28 cellular contexts compared by ENCODE assay signal in the genomic region with DNA sequence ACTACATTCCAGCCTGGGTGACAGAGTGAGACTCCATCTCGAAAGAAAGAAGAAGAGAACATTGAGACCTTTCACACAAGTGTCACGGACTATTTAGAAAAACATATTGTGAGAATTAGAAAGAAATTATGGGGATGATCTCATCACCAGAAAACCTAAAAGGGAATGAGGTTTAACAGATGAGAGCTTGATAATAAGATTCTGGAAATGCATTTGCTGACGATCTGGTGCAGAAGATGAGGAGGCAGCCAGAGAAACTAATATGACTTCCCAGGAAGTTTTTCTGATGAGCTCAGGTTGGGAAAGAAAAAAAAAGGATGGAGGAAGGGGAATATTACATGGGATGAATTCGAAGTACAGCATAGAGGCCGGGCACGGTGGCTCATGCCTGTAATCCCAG. TPM values are rescaled to one million over a fixed set of nuclear protein-coding genes. Genes with fewer than 3 reads are reported as not detected.
"Had no signal": no experiment of that assay in that cellular context is flagged by ENCODE, and none has a peak within 500 bp of the region (broad histone marks: within the 10 kb centered on the region; RNA-seq: fewer than 3 reads in every experiment).

No MANE protein-coding gene starts in this region.

- H3K4me3 Mint-ChIP-seq: activated CD8-positive, alpha-beta T cell treated with anti-CD3 and anti-CD28 coated beads for 36 hours; activated naive CD4-positive, alpha-beta T cell treated with anti-CD3 and anti-CD28 coated beads, Interleukin-2, amount 10 ng/mL, durations not matched to agents 7 days and 5 days; activated naive CD8-positive, alpha-beta T cell treated with anti-CD3 and anti-CD28 coated beads for 36 hours; activated T-cell treated with anti-CD3 and anti-CD28 coated beads, Interleukin-2, amount 50 U/mL, for 72 hours had no signal

- H3K9me3 ChIP-seq: Peyer's patch had no signal

- H3K27me3 ChIP-seq: Peyer's patch had no signal

- H3K27ac Mint-ChIP-seq: activated CD8-positive, alpha-beta T cell treated with anti-CD3 and anti-CD28 coated beads for 36 hours; activated naive CD4-positive, alpha-beta T cell treated with anti-CD3 and anti-CD28 coated beads, Interleukin-2, amount 10 ng/mL, durations not matched to agents 7 days and 5 days; activated naive CD8-positive, alpha-beta T cell treated with anti-CD3 and anti-CD28 coated beads for 36 hours; activated T-cell treated with anti-CD3 and anti-CD28 coated beads, Interleukin-2, amount 50 U/mL, for 72 hours; activated T-helper 2 cell treated with anti-CD3 and anti-CD28 coated beads, Interferon-gamma antibody, Interleukin-2, Interleukin-4, amounts not matched to agents 10 μg/mL and 5 μg/mL and 100 μg/mL, durations not matched to agents 14 hours and 24 hours and 36 hours had no signal

- H3K27ac ChIP-seq: Peyer's patch, VCaP had no signal

- H3K4me1 ChIP-seq: Peyer's patch had no signal

- H3K9me3 Mint-ChIP-seq: activated CD8-positive, alpha-beta T cell treated with anti-CD3 and anti-CD28 coated beads for 36 hours; activated naive CD4-positive, alpha-beta T cell treated with anti-CD3 and anti-CD28 coated beads, Interleukin-2, amount 10 ng/mL, durations not matched to agents 7 days and 5 days; activated naive CD8-positive, alpha-beta T cell treated with anti-CD3 and anti-CD28 coated beads for 36 hours; activated T-cell treated with anti-CD3 and anti-CD28 coated beads, Interleukin-2, amount 50 U/mL, for 72 hours; activated T-helper 2 cell treated with anti-CD3 and anti-CD28 coated beads, Interferon-gamma antibody, Interleukin-2, Interleukin-4, amounts not matched to agents 10 μg/mL and 5 μg/mL and 100 μg/mL, durations not matched to agents 14 hours and 24 hours and 36 hours had no signal

- ATAC-seq: activated CD8-positive, alpha-beta T cell treated with anti-CD3 and anti-CD28 coated beads for 36 hours; activated T-cell treated with anti-CD3 and anti-CD28 coated beads, Interleukin-2, amount 50 U/mL, for 72 hours had no signal

- H3K27me3 Mint-ChIP-seq: activated naive CD8-positive, alpha-beta T cell treated with anti-CD3 and anti-CD28 coated beads for 36 hours had no signal

- DNase-seq: activated CD4-positive, alpha-beta T cell treated with anti-CD3 and anti-CD28 coated beads, Interleukin-2, amount 50 U/mL, for 1 hour; activated CD4-positive, CD25-positive, alpha-beta regulatory T cell; activated CD8-positive, alpha-beta memory T cell treated with anti-CD3 and anti-CD28 coated beads, Interleukin-2, amount 50 U/mL, for 4 hours; activated CD8-positive, alpha-beta T cell treated with anti-CD3 and anti-CD28 coated beads for 36 hours; activated gamma-delta T cell treated with Interleukin-2 at 50 U/mL for 16 hours; activated naive CD4-positive, alpha-beta T cell treated with anti-CD3 and anti-CD28 coated beads, Interleukin-2, amount 10 ng/mL, durations not matched to agents 7 days and 5 days; activated naive CD8-positive, alpha-beta T cell treated with anti-CD3 and anti-CD28 coated beads for 36 hours; activated T-cell treated with anti-CD3 and anti-CD28 coated beads, Interleukin-2, amount 50 U/mL, for 72 hours; anterior cingulate cortex; Karpas-422; MM.1S; NCI-H1105; NCI-H1436; NCI-H1694 treated with DMSO at 0.1 percent for 48 hours; NCI-H2029 treated with DMSO at 0.1 percent for 48 hours; NCI-H345; NCI-H510A; NCI-H526 treated with DMSO at 0.1 percent for 48 hours; NCI-H82; NK-92 treated with Interleukin-12 subunit alpha and Interleukin-12 subunit beta, amount 100 ng/mL, for 24 hours; OCI-M1; Peyer's patch; SHP77 treated with DMSO at 0.1 percent for 48 hours; T-helper 1 cell had no signal

- H3K36me3 ChIP-seq: Peyer's patch had no signal

- H3K4me3 ChIP-seq: Peyer's patch had no signal

- H3K36me3 Mint-ChIP-seq: activated naive CD4-positive, alpha-beta T cell treated with anti-CD3 and anti-CD28 coated beads, Interleukin-2, amount 10 ng/mL, durations not matched to agents 7 days and 5 days; activated naive CD8-positive, alpha-beta T cell treated with anti-CD3 and anti-CD28 coated beads for 36 hours had no signal

RNA-seq across cellular contexts. Expression of a gene that starts 10.8 kb away (rescaled TPM):
- total RNA-seq: activated CD8-positive, alpha-beta T cell treated with anti-CD3 and anti-CD28 coated beads for 36 hours; activated naive CD8-positive, alpha-beta T cell treated with anti-CD3 and anti-CD28 coated beads for 36 hours; activated T-cell treated with anti-CD3 and anti-CD28 coated beads, Interleukin-2, amount 50 U/mL, for 72 hours; activated T-helper 2 cell treated with anti-CD3 and anti-CD28 coated beads, Interferon-gamma antibody, Interleukin-2, Interleukin-4, amounts not matched to agents 10 μg/mL and 5 μg/mL and 100 μg/mL, durations not matched to agents 14 hours and 24 hours and 36 hours; cardiac septum; T-helper 2 cell treated with Interferon-gamma antibody and Interleukin-4, amounts not matched to agents 100 ng/mL and 5 ng/mL, for 36 hours had no signal
